Comparison of ENCODE assay signal across 28 cellular contexts in genomic region chr3:183328164-183328563, GRCh38.
A peak's percentile ranks its signal among the peaks of the same experiment; 100 is the strongest.
DNase-seq lines count a peak whose midpoint lies in the region; ATAC-seq, FAIRE-seq and TF ChIP-seq lines count a peak whose summit lies in the region.
"Had no signal": no experiment of that assay in that cellular context is flagged by ENCODE, and none has a peak within 500 bp of the region (broad histone marks: within the 10 kb centered on the region; RNA-seq: fewer than 3 reads in every experiment).

No MANE protein-coding gene starts in this region.

- no peak for DNase-seq in SK-N-SH
- peak; percentile 52 for DNase-seq in HT1080 (ENCODE audit: low read depth)
- peak; percentile 16 for DNase-seq in astrocyte (ENCODE audit: low read depth)
- DNase-seq in mucosa of descending colon, result no peak
- DNase-seq in SHP77 (lab: John Stamatoyannopoulos, UW), result no peak
- DNase-seq: activated CD4-positive, alpha-beta T cell treated with anti-CD3 and anti-CD28 coated beads for 4 hours; activated CD8-positive, alpha-beta memory T cell treated with anti-CD3 and anti-CD28 coated beads, Interleukin-2, amount 10 ng/mL, durations not matched to agents 7 days and 5 days; activated naive CD4-positive, alpha-beta T cell treated with Interleukin-2 at 50 U/mL for 16 hours; activated T-cell treated with anti-CD3 and anti-CD28 coated beads, Interleukin-2, amount 50 U/mL, for 48 hours; caudate nucleus; esophagus squamous epithelium; left ventricle myocardium inferior; naive thymus-derived CD4-positive, alpha-beta T cell; NCI-H1105; NCI-H187 treated with DMSO at 0.1 percent for 48 hours; NCI-H526 treated with DMSO at 0.1 percent for 48 hours; stimulated activated naive CD4-positive, alpha-beta T cell treated with Interleukin-2 at 50 U/mL for 16 hours; T-helper 2 cell; thyroid gland had no signal

- H3K9me3 ChIP-seq in SK-N-SH (no peaks in the 10 kb centered on the region), astrocyte (ENCODE audit: insufficient read depth, low read depth, low read length) (no peaks in the 10 kb centered on the region), mucosa of descending colon (no peaks in the 10 kb centered on the region)
- H3K9me3 ChIP-seq: esophagus squamous epithelium, gastroesophageal sphincter, left ventricle myocardium inferior, prostate gland, thyroid gland had no signal

- no peak overlapping the region for H3K27ac ChIP-seq in SK-N-SH (ENCODE audit: low read depth in 2 of 2, low read length in 1 of 2)
- H3K27ac ChIP-seq in astrocyte (ENCODE audit: low read depth, low read length), result peak overlapping the region; percentile 63
- H3K27ac ChIP-seq: 22Rv1, esophagus squamous epithelium, gastroesophageal sphincter, left ventricle myocardium inferior, prostate gland, thyroid gland had no signal

- H3K36me3 Mint-ChIP-seq in astrocyte (ENCODE audit: low read depth, unreplicated experiment), result peaks cover 2% of the 10 kb centered on the region
- H3K36me3 Mint-ChIP-seq: activated CD8-positive, alpha-beta memory T cell treated with anti-CD3 and anti-CD28 coated beads, Interleukin-2, amount 10 ng/mL, durations not matched to agents 7 days and 5 days; naive thymus-derived CD4-positive, alpha-beta T cell had no signal

- H3K4me1 Mint-ChIP-seq in astrocyte (ENCODE audit: low read depth, unreplicated experiment), result peaks cover 15% of the 10 kb centered on the region
- H3K4me1 Mint-ChIP-seq: activated CD8-positive, alpha-beta memory T cell treated with anti-CD3 and anti-CD28 coated beads, Interleukin-2, amount 10 ng/mL, durations not matched to agents 7 days and 5 days had no signal

- no peaks in the 10 kb centered on the region for H3K27me3 Mint-ChIP-seq in astrocyte (ENCODE audit: low read depth, unreplicated experiment)
- H3K27me3 Mint-ChIP-seq: activated CD8-positive, alpha-beta memory T cell treated with anti-CD3 and anti-CD28 coated beads, Interleukin-2, amount 10 ng/mL, durations not matched to agents 7 days and 5 days had no signal

- H4K20me1 ChIP-seq in SK-N-SH (ENCODE audit: insufficient read depth), result no peaks in the 10 kb centered on the region
- H4K20me1 ChIP-seq in astrocyte (ENCODE audit: insufficient read depth, low read length), result no peaks in the 10 kb centered on the region

- no peak for TF ChIP-seq EP300 in SK-N-SH (IDR thresholded peaks at IDR 0.05; ENCODE audit: borderline replicate concordance in 1 of 2, low read depth in 1 of 2, low read length in 1 of 2)

- H2AFZ ChIP-seq in SK-N-SH (ENCODE audit: low read depth), result no peak overlapping the region
- H2AFZ ChIP-seq in astrocyte (ENCODE audit: low read depth, low read length), result no peak overlapping the region

- FAIRE-seq in astrocyte (lab: Jason Lieb, UNC), result no peak
- FAIRE-seq: GM12878, islet of Langerhans had no signal

- H3K4me1 ChIP-seq in SK-N-SH (ENCODE audit: control insufficient read depth in 1 of 2, insufficient read depth in 2 of 2, low read depth in 1 of 2, low read length in 1 of 2) (peaks cover 0 to 11% of the 10 kb centered on the region in 2 experiments; a peak in 3 of 4 replicates), astrocyte (ENCODE audit: insufficient read depth, low read length) (peaks cover 8% of the 10 kb centered on the region), mucosa of descending colon (ENCODE audit: low read depth) (peaks cover 2% of the 10 kb centered on the region)
- H3K4me1 ChIP-seq: esophagus squamous epithelium, gastroesophageal sphincter, left ventricle myocardium inferior, prostate gland, thyroid gland had no signal

- H3K36me3 ChIP-seq in SK-N-SH (replicated peaks in 1 of 2; ENCODE audit: control insufficient read depth in 1 of 2, insufficient read depth in 2 of 2, low read length in 1 of 2) (no peaks in the 10 kb centered on the region), astrocyte (ENCODE audit: insufficient read depth, low read length) (no peaks in the 10 kb centered on the region), mucosa of descending colon (ENCODE audit: low read depth) (no peaks in the 10 kb centered on the region)
- H3K36me3 ChIP-seq: esophagus squamous epithelium, gastroesophageal sphincter, left ventricle myocardium inferior, prostate gland, thyroid gland had no signal

- peak overlapping the region; percentile 14; the same call in 1 of the 2 replicates for H3K4me2 ChIP-seq in SK-N-SH
- peak overlapping the region; percentile 71 for H3K4me2 ChIP-seq in astrocyte (ENCODE audit: low read length)

- no peaks in the 10 kb centered on the region for H3K9me3 Mint-ChIP-seq in astrocyte (ENCODE audit: unreplicated experiment)
- H3K9me3 Mint-ChIP-seq: naive thymus-derived CD4-positive, alpha-beta T cell had no signal

- TF ChIP-seq CTCF in SK-N-SH (IDR thresholded peaks at IDR 0.05), result no peak
- TF ChIP-seq CTCF in astrocyte (IDR thresholded peaks at IDR 0.05; ENCODE audit: insufficient read depth, low read depth, low read length), result no peak
- TF ChIP-seq CTCF in mucosa of descending colon (IDR thresholded peaks at IDR 0.05), result no peak

- H3K79me2 ChIP-seq in SK-N-SH (ENCODE audit: insufficient read depth), result no peaks in the 10 kb centered on the region
- H3K79me2 ChIP-seq in astrocyte (ENCODE audit: insufficient read depth, low read length), result no peaks in the 10 kb centered on the region

- ATAC-seq in SK-N-SH treated with all-trans-retinoic acid at 6 μM for 48 hours (no peak), mucosa of descending colon (peak; percentile 29), GM21447 (IDR thresholded peaks at IDR 0.05; ENCODE audit: unreplicated experiment) (no peak), HG03139 (IDR thresholded peaks at IDR 0.05; ENCODE audit: unreplicated experiment) (no peak)
- ATAC-seq: activated CD8-positive, alpha-beta memory T cell treated with anti-CD3 and anti-CD28 coated beads, Interleukin-2, amount 10 ng/mL, durations not matched to agents 7 days and 5 days; gastroesophageal sphincter; GM12878; naive thymus-derived CD4-positive, alpha-beta T cell; sciatic nerve had no signal

- WGBS in SK-N-SH (ENCODE audit: low lambda C conversion rate), result 82% methylated on average over 1 of the region's 1 CpG

- no peak overlapping the region for H3K4me3 Mint-ChIP-seq in astrocyte (ENCODE audit: unreplicated experiment)
- H3K4me3 Mint-ChIP-seq: activated CD8-positive, alpha-beta memory T cell treated with anti-CD3 and anti-CD28 coated beads, Interleukin-2, amount 10 ng/mL, durations not matched to agents 7 days and 5 days; naive thymus-derived CD4-positive, alpha-beta T cell had no signal

- intact Hi-C loops in mucosa of descending colon (cut with DNase I, micrococcal nuclease), result no loop called here

- CTCF ChIA-PET in SK-N-SH (lab: Yijun Ruan, JAX), result no interaction called here

- H3K27ac Mint-ChIP-seq in astrocyte (ENCODE audit: unreplicated experiment), result peak overlapping the region; percentile 35
- H3K27ac Mint-ChIP-seq: activated CD8-positive, alpha-beta memory T cell treated with anti-CD3 and anti-CD28 coated beads, Interleukin-2, amount 10 ng/mL, durations not matched to agents 7 days and 5 days; naive thymus-derived CD4-positive, alpha-beta T cell had no signal

- H3K4me3 ChIP-seq in SK-N-SH (ENCODE audit: low read depth in 2 of 2, low read length in 1 of 2), result no peak overlapping the region
- H3K4me3 ChIP-seq in astrocyte (ENCODE audit: insufficient read depth, low read depth, low read length), result no peak overlapping the region
- no peak overlapping the region for H3K4me3 ChIP-seq in mucosa of descending colon
- H3K4me3 ChIP-seq: esophagus squamous epithelium, gastroesophageal sphincter, GM12878, left ventricle myocardium inferior, prostate gland, thyroid gland had no signal

- no peaks in the 10 kb centered on the region for H3F3A ChIP-seq in SK-N-SH (replicated peaks; ENCODE audit: insufficient read depth)

- POLR2A ChIA-PET in SK-N-SH (lab: Yijun Ruan, JAX), result no interaction called here

- no peak for TF ChIP-seq RAD21 in SK-N-SH (IDR thresholded peaks at IDR 0.05; ENCODE audit: low read length)

- H3K27me3 ChIP-seq in SK-N-SH (ENCODE audit: insufficient read depth), result no peaks in the 10 kb centered on the region
- H3K27me3 ChIP-seq in astrocyte (ENCODE audit: insufficient read depth, low read length), result no peaks in the 10 kb centered on the region
- H3K27me3 ChIP-seq: esophagus squamous epithelium, gastroesophageal sphincter, thyroid gland had no signal

- H3K9ac ChIP-seq in SK-N-SH (no peak overlapping the region), astrocyte (ENCODE audit: low read length) (peak overlapping the region; percentile 17)

- H3K9me2 ChIP-seq in SK-N-SH, result no peaks in the 10 kb centered on the region

TF ChIP-seq in SK-N-SH treated with all-trans-retinoic acid at 6 μM for 48 hours, 23 proteins besides CTCF, POLR2A, EP300 and RAD21 (continues in another document):
- TF ChIP-seq CSRNP3 (CRISPR knock-in tag; IDR thresholded peaks at IDR 0.05), result no peak
- no peak for TF ChIP-seq ISL1 (CRISPR knock-in tag; IDR thresholded peaks at IDR 0.05)
- no peak for TF ChIP-seq PATZ1 (CRISPR knock-in tag; IDR thresholded peaks at IDR 0.05; ENCODE audit: borderline replicate concordance)
- TF ChIP-seq SNAI2 (CRISPR knock-in tag; IDR thresholded peaks at IDR 0.05), result no peak
- TF ChIP-seq ARNTL (CRISPR knock-in tag; IDR thresholded peaks at IDR 0.05; ENCODE audit: borderline replicate concordance, low read depth), result no peak
- no peak for TF ChIP-seq ZC3H10 (CRISPR knock-in tag; IDR thresholded peaks at IDR 0.05)

Comparison
In these comparisons a context has a peak if more than half of its experiments do, and no peak if none do; other contexts are left out.
1. DNase-seq: peak in HT1080 (single experiment) and astrocyte (single experiment); none in SK-N-SH (single experiment), mucosa of descending colon (0 of 3) and SHP77 (0 of 2).